Comparison of ENCODE assay signal across 1 cellular context in genomic region chr1:230694464-230694863, GRCh38.
TF ChIP-seq lines count a peak whose summit lies in the region.

No MANE protein-coding gene starts in this region.

TF ChIP-seq in K562, 482 proteins besides CTCF, POLR2A, EP300 and RAD21:
- TF ChIP-seq TRIM25 (IDR thresholded peaks at IDR 0.05; ENCODE audit: borderline replicate concordance) (no peak), SUPT5H (IDR thresholded peaks at IDR 0.05) (0 out of 2 replicates have a peak, but pooled peaks have one; percentile 50), POLR2AphosphoS2 (IDR thresholded peaks at IDR 0.05; ENCODE audit: low read length) (0 out of 2 replicates have a peak, but pooled peaks have one; percentile 68)
